13 cellular contexts compared by ENCODE assay signal in genomic region chr2:95073856-95074662, GRCh38. TPM values are rescaled to one million over a fixed set of nuclear protein-coding genes. Genes with fewer than 3 reads are reported as not detected.
A peak's percentile ranks its signal among the peaks of the same experiment; 100 is the strongest.
DNase-seq lines count a peak whose midpoint lies in the region; ATAC-seq and TF ChIP-seq lines count a peak whose summit lies in the region.
"Had no signal": no experiment of that assay in that cellular context is flagged by ENCODE, and none has a peak within 500 bp of the region (broad histone marks: within the 10 kb centered on the region; RNA-seq: fewer than 3 reads in every experiment).

No MANE protein-coding gene starts in this region.

- no peak overlapping the region for H3K4me3 Mint-ChIP-seq in WTC11

- H3K4me1 Mint-ChIP-seq in WTC11, result peaks cover 17% of the 10 kb centered on the region

- H3K36me3 ChIP-seq in BE2C, result no peaks in the 10 kb centered on the region
- H3K36me3 ChIP-seq: heart right ventricle, lower lobe of right lung had no signal

- no peaks in the 10 kb centered on the region for H3K4me1 ChIP-seq in BE2C

- peak overlapping the region; percentile 80 for H3K27ac ChIP-seq in angular gyrus (ENCODE audit: low read depth, low read length)
- H3K27ac ChIP-seq: psoas muscle had no signal

- H3K27me3 Mint-ChIP-seq in WTC11 (ENCODE audit: low read depth), result peaks cover 6% of the 10 kb centered on the region; the same call in 1 of the 2 replicates

- no peaks in the 10 kb centered on the region for H3K9me3 ChIP-seq in BE2C
- H3K9me3 ChIP-seq: heart right ventricle, lower lobe of right lung, psoas muscle had no signal

- POLR2A ChIA-PET in WTC11 (lab: Charles Lee), result no interaction called here

- H3K27ac Mint-ChIP-seq in WTC11, result no peak overlapping the region

- CTCF ChIA-PET in WTC11 (lab: Charles Lee), result interaction anchor here (0.8 to 1.3 kb wide), 3 partner anchors 21 to 51 kb away, joined by 4 read pairs; no protein-coding TSS in a partner anchor

- DNase-seq in C1 segment of cervical spinal cord (lab: John Stamatoyannopoulos, UW) (peak in 8 of 14 donors; percentile 42 to 80 (median 46)), myocyte (ENCODE audit: low read depth) (peak; percentile 91), WTC11 (ENCODE audit: low spot score) (no peak), foreskin fibroblast (no peak), BE2C (no peak)
- DNase-seq in Jurkat, Clone E6-1 (ENCODE audit: low read depth, low spot score), result no peak
- DNase-seq: heart right ventricle, KG1, lower lobe of right lung, NCI-H187 treated with DMSO at 0.1 percent for 48 hours, psoas muscle had no signal

- H3K4me3 ChIP-seq in Jurkat, Clone E6-1 (ENCODE audit: low read length), result peak overlapping the region; percentile 54
- no peak overlapping the region for H3K4me3 ChIP-seq in foreskin fibroblast (ENCODE audit: low read depth in 1 of 2, low read length in 2 of 2)
- no peak overlapping the region for H3K4me3 ChIP-seq in BE2C (ENCODE audit: low read depth, low read length)
- H3K4me3 ChIP-seq: heart right ventricle, lower lobe of right lung, psoas muscle had no signal

- TF ChIP-seq CTCF in WTC11 (IDR thresholded peaks at IDR 0.05) (no peak), foreskin fibroblast (IDR thresholded peaks at IDR 0.05; ENCODE audit: low read depth, low read length) (no peak), BE2C (IDR thresholded peaks at IDR 0.05; ENCODE audit: low read depth, low read length) (no peak)

- peaks cover 3% of the 10 kb centered on the region; the same call in 1 of the 2 replicates for H3K9me3 Mint-ChIP-seq in WTC11

- no peaks in the 10 kb centered on the region; the same call in none of the 2 replicates for H3K27me3 ChIP-seq in BE2C

- ATAC-seq in WTC11, result no peak
- no peak for ATAC-seq in GM19324 (IDR thresholded peaks at IDR 0.05; ENCODE audit: low FRiP score, unreplicated experiment)
- ATAC-seq: heart right ventricle, psoas muscle had no signal

- H3K36me3 Mint-ChIP-seq in WTC11, result no peaks in the 10 kb centered on the region

TF ChIP-seq in WTC11, 78 proteins besides CTCF, POLR2A, EP300 and RAD21:
- TF ChIP-seq, protein P1, sequence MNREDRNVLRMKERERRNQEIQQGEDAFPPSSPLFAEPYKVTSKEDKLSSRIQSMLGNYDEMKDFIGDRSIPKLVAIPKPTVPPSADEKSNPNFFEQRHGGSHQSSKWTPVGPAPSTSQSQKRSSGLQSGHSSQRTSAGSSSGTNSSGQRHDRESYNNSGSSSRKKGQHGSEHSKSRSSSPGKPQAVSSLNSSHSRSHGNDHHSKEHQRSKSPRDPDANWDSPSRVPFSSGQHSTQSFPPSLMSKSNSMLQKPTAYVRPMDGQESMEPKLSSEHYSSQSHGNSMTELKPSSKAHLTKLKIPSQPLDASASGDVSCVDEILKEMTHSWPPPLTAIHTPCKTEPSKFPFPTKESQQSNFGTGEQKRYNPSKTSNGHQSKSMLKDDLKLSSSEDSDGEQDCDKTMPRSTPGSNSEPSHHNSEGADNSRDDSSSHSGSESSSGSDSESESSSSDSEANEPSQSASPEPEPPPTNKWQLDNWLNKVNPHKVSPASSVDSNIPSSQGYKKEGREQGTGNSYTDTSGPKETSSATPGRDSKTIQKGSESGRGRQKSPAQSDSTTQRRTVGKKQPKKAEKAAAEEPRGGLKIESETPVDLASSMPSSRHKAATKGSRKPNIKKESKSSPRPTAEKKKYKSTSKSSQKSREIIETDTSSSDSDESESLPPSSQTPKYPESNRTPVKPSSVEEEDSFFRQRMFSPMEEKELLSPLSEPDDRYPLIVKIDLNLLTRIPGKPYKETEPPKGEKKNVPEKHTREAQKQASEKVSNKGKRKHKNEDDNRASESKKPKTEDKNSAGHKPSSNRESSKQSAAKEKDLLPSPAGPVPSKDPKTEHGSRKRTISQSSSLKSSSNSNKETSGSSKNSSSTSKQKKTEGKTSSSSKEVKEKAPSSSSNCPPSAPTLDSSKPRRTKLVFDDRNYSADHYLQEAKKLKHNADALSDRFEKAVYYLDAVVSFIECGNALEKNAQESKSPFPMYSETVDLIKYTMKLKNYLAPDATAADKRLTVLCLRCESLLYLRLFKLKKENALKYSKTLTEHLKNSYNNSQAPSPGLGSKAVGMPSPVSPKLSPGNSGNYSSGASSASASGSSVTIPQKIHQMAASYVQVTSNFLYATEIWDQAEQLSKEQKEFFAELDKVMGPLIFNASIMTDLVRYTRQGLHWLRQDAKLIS (CRISPR knock-in tag; IDR thresholded peaks at IDR 0.05; ENCODE audit: borderline replicate concordance), result no peak
- no peak for TF ChIP-seq ZNF317 (CRISPR knock-in tag; IDR thresholded peaks at IDR 0.05; ENCODE audit: borderline replicate concordance, low read depth)
- TF ChIP-seq, protein P2, sequence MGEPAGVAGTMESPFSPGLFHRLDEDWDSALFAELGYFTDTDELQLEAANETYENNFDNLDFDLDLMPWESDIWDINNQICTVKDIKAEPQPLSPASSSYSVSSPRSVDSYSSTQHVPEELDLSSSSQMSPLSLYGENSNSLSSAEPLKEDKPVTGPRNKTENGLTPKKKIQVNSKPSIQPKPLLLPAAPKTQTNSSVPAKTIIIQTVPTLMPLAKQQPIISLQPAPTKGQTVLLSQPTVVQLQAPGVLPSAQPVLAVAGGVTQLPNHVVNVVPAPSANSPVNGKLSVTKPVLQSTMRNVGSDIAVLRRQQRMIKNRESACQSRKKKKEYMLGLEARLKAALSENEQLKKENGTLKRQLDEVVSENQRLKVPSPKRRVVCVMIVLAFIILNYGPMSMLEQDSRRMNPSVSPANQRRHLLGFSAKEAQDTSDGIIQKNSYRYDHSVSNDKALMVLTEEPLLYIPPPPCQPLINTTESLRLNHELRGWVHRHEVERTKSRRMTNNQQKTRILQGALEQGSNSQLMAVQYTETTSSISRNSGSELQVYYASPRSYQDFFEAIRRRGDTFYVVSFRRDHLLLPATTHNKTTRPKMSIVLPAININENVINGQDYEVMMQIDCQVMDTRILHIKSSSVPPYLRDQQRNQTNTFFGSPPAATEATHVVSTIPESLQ (CRISPR knock-in tag; IDR thresholded peaks at IDR 0.05), result no peak
- no peak for TF ChIP-seq PREB (CRISPR knock-in tag; IDR thresholded peaks at IDR 0.05; ENCODE audit: borderline replicate concordance)
- TF ChIP-seq ZNF671 (CRISPR knock-in tag; IDR thresholded peaks at IDR 0.05), result no peak
- TF ChIP-seq ZMAT4 (CRISPR knock-in tag; IDR thresholded peaks at IDR 0.05), result no peak
- no peak for TF ChIP-seq FOXK1 (CRISPR knock-in tag; IDR thresholded peaks at IDR 0.05)
- no peak for TF ChIP-seq TEAD4 (CRISPR knock-in tag; IDR thresholded peaks at IDR 0.05)
- TF ChIP-seq CBFB (CRISPR knock-in tag; IDR thresholded peaks at IDR 0.05; ENCODE audit: low read depth), result no peak
- TF ChIP-seq SP1 (CRISPR knock-in tag; conservative IDR thresholded peaks at IDR 0.05), result no peak
- TF ChIP-seq HMGA2 (CRISPR knock-in tag; IDR thresholded peaks at IDR 0.05), result no peak
- TF ChIP-seq GABPB1 (CRISPR knock-in tag; IDR thresholded peaks at IDR 0.05), result no peak
- TF ChIP-seq, protein P3, sequence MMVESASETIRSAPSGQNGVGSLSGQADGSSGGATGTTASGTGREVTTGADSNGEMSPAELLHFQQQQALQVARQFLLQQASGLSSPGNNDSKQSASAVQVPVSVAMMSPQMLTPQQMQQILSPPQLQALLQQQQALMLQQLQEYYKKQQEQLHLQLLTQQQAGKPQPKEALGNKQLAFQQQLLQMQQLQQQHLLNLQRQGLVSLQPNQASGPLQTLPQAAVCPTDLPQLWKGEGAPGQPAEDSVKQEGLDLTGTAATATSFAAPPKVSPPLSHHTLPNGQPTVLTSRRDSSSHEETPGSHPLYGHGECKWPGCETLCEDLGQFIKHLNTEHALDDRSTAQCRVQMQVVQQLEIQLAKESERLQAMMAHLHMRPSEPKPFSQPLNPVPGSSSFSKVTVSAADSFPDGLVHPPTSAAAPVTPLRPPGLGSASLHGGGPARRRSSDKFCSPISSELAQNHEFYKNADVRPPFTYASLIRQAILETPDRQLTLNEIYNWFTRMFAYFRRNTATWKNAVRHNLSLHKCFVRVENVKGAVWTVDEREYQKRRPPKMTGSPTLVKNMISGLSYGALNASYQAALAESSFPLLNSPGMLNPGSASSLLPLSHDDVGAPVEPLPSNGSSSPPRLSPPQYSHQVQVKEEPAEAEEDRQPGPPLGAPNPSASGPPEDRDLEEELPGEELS (CRISPR knock-in tag; IDR thresholded peaks at IDR 0.05), result no peak

RNA-seq across cellular contexts. Expression of gene MRPS5, which starts 47.5 kb away (rescaled TPM):
- polyA plus RNA-seq in Jurkat, Clone E6-1 (2012; ENCODE audit: insufficient read depth, insufficient read length), result 113 TPM
- total RNA-seq in myocyte (57.6 and 78.6 TPM in 2 replicates), WTC11 (2021) (60.4 to 70.3 TPM (median 62.2 TPM) in 3 replicates)
- polyA plus RNA-seq in myocyte (2012), result 49.1 TPM
- polyA plus RNA-seq in BE2C (2012; ENCODE audit: insufficient read depth, insufficient read length, low read depth), result 51.9 TPM

RNA-seq across cellular contexts. Expression of gene MAL, which starts 48.6 kb away (rescaled TPM):
- polyA plus RNA-seq in Jurkat, Clone E6-1 (2012; ENCODE audit: insufficient read depth, insufficient read length), result 22.0 TPM
- total RNA-seq in myocyte (1.6 and 2.2 TPM in 2 replicates), WTC11 (2021) (0.22 to 0.39 TPM in 2 of 3 replicates, not detected in the other)
- polyA plus RNA-seq in myocyte (2012), result 2.5 TPM
- not detected for polyA plus RNA-seq in BE2C (2012; ENCODE audit: insufficient read depth, insufficient read length, low read depth)

Comparison
In these comparisons a context has a peak if more than half of its experiments do, and no peak if none do; other contexts are left out.
1. DNase-seq: peak in C1 segment of cervical spinal cord (8 of 14) and myocyte (single experiment); none in Jurkat, Clone E6-1 (single experiment), WTC11 (single experiment), foreskin fibroblast (0 of 2) and BE2C (single experiment).